In genomic region chr13:75771818-75772217, GRCh38 we compare ENCODE assay signal across 13 cellular contexts.
DNase-seq lines count a peak whose midpoint lies in the region; ATAC-seq and TF ChIP-seq lines count a peak whose summit lies in the region.
"Had no signal": no experiment of that assay in that cellular context is flagged by ENCODE, and none has a peak within 500 bp of the region (broad histone marks: within the 10 kb centered on the region; RNA-seq: fewer than 3 reads in every experiment).

No MANE protein-coding gene starts in this region.

- H3K4me3 ChIP-seq in AG09309 (ENCODE audit: control insufficient read depth, low read depth, low read length) (no peak overlapping the region), mammary epithelial cell (replicated peaks in 1 of 3; ENCODE audit: insufficient read depth in 1 of 3, low read depth in 2 of 3, low read length in 3 of 3) (no peak overlapping the region), lung (no peak overlapping the region), endodermal cell (ENCODE audit: low read length) (no peak overlapping the region)
- H3K4me3 ChIP-seq: sigmoid colon had no signal

- H3K9ac ChIP-seq in mammary epithelial cell (ENCODE audit: insufficient read depth, low read length) = peak overlapping the region; percentile 7
- no peak overlapping the region for H3K9ac ChIP-seq in endodermal cell (ENCODE audit: extremely low read depth, low read length, poor library complexity, severe bottlenecking)

- in situ Hi-C loops in mammary epithelial cell (cut with MboI; ENCODE audit: low sequenced_read_pairs in 2 of 2) = no loop called here

- CTCF ChIA-PET in mammary epithelial cell (lab: Charles Lee; ENCODE audit: low non-redundant PET) = no interaction called here

- H3K4me3 Mint-ChIP-seq in CD14-positive monocyte (no peak overlapping the region), endodermal cell (no peak overlapping the region)

- intact Hi-C loops in mammary epithelial cell (cut with micrococcal nuclease) = loop anchor here (5.0 kb wide), 1 partner anchor 55 kb away; no protein-coding TSS in a partner anchor
- intact Hi-C loops in CD14-positive monocyte (cut with micrococcal nuclease) = no loop called here

- H3K27ac ChIP-seq in mammary epithelial cell (ENCODE audit: insufficient read depth, low read depth, low read length) = peak overlapping the region; percentile 83
- peak overlapping the region in 1 of 2 donors; percentile 45 for H3K27ac ChIP-seq in lung (ENCODE audit: low read depth in 1 of 2, low read length in 1 of 2)
- H3K27ac ChIP-seq in endodermal cell (ENCODE audit: low read depth, low read length) = no peak overlapping the region
- H3K27ac ChIP-seq: sigmoid colon had no signal

- dilution Hi-C loops in mammary epithelial cell (cut with HindIII; ENCODE audit: low sequenced_read_pairs) = no loop called here

- H2AFZ ChIP-seq in mammary epithelial cell (ENCODE audit: low read depth, low read length) = no peak overlapping the region

- H3K36me3 ChIP-seq in mammary epithelial cell (ENCODE audit: insufficient read depth, low read length) (no peaks in the 10 kb centered on the region), lung (ENCODE audit: control insufficient read depth in 2 of 2, insufficient read depth in 2 of 2, low read length in 2 of 2) (no peaks in the 10 kb centered on the region), endodermal cell (ENCODE audit: control insufficient read depth, insufficient read depth, low read length) (no peaks in the 10 kb centered on the region)
- H3K36me3 ChIP-seq: sigmoid colon had no signal

- H3K9me3 Mint-ChIP-seq in CD14-positive monocyte = peaks cover 0 to 6% (median 0%) of the 10 kb centered on the region in 7 donors
- peaks cover 2% of the 10 kb centered on the region for H3K9me3 Mint-ChIP-seq in endodermal cell

- TF ChIP-seq CTCF in AG09309 (IDR thresholded peaks at IDR 0.05; ENCODE audit: control insufficient read depth, insufficient read depth, low read depth, low read length, missing control alignments) (no peak), mammary epithelial cell (conservative IDR thresholded peaks at IDR 0.05 in 1 of 2, IDR thresholded peaks at IDR 0.05 in 1 of 2; ENCODE audit: extremely low read depth in 1 of 2, insufficient read depth in 1 of 2, low read depth in 1 of 2, low read length in 2 of 2) (no peak), lung (IDR thresholded peaks at IDR 0.05; ENCODE audit: control extremely low read depth, extremely low read depth) (no peak), CD14-positive monocyte (IDR thresholded peaks at IDR 0.05) (no peak), endodermal cell (conservative IDR thresholded peaks at IDR 0.05) (no peak)

- no TSS peak for BruUV-seq in mammary epithelial cell (replicated peaks; lab: Mats Ljungman, UMichigan)

- H3K79me2 ChIP-seq in mammary epithelial cell (ENCODE audit: insufficient read depth, low read length) = peaks cover 5% of the 10 kb centered on the region

- DNase-seq in AG09309 (ENCODE audit: low read depth) = peak; percentile 43
- peak; percentile 39 for DNase-seq in HS-27A (ENCODE audit: low read depth)
- DNase-seq in mammary epithelial cell = peak; percentile 83
- DNase-seq in lung (ENCODE audit: low spot score) = no peak
- no peak for DNase-seq in CD14-positive monocyte (ENCODE audit: low spot score)
- no peak for DNase-seq in NCI-H1105 treated with DMSO at 0.1 percent for 48 hours (lab: John Stamatoyannopoulos, UW)
- no peak for DNase-seq in endodermal cell
- DNase-seq in T-helper 1 cell = no peak
- DNase-seq: activated CD4-positive, alpha-beta T cell treated with anti-CD3 and anti-CD28 coated beads, Interleukin-2, amount 50 U/mL, for 48 hours; GOT3; RPMI8226; sigmoid colon had no signal

- H3K27me3 ChIP-seq in mammary epithelial cell (ENCODE audit: insufficient read depth, low read length) (no peaks in the 10 kb centered on the region), lung (ENCODE audit: control insufficient read depth, insufficient read depth) (no peaks in the 10 kb centered on the region), endodermal cell (ENCODE audit: control insufficient read depth, insufficient read depth, low read length, poor library complexity, severe bottlenecking) (no peaks in the 10 kb centered on the region)
- H3K27me3 ChIP-seq: sigmoid colon had no signal

- peak; percentile 69 for ATAC-seq in lung (ENCODE audit: insufficient read depth, low FRiP score)
- ATAC-seq: left lobe of liver had no signal

- H3K4me2 ChIP-seq in mammary epithelial cell (ENCODE audit: insufficient read depth, low read depth, low read length) = peak overlapping the region; percentile 54

- H4K20me1 ChIP-seq in mammary epithelial cell (ENCODE audit: insufficient read depth, low read length) = no peaks in the 10 kb centered on the region

- no peaks in the 10 kb centered on the region for H3K9me3 ChIP-seq in mammary epithelial cell (replicated peaks; ENCODE audit: insufficient read depth, low read length)
- no peaks in the 10 kb centered on the region for H3K9me3 ChIP-seq in lung (ENCODE audit: control insufficient read depth in 2 of 2, insufficient read depth in 1 of 2, low read length in 1 of 2)
- H3K9me3 ChIP-seq in endodermal cell (ENCODE audit: control insufficient read depth, low read length) = no peaks in the 10 kb centered on the region
- H3K9me3 ChIP-seq: sigmoid colon had no signal

- H3K27me3 Mint-ChIP-seq in CD14-positive monocyte (ENCODE audit: low read depth in 3 of 3) (no peaks in the 10 kb centered on the region), endodermal cell (ENCODE audit: insufficient read depth) (no peaks in the 10 kb centered on the region)

- H3K4me1 ChIP-seq in mammary epithelial cell (ENCODE audit: insufficient read depth, low read length) = peaks cover 12% of the 10 kb centered on the region
- peaks cover 0 to 13% of the 10 kb centered on the region in 2 donors for H3K4me1 ChIP-seq in lung (ENCODE audit: control insufficient read depth in 2 of 2, insufficient read depth in 2 of 2, low read length in 2 of 2)
- no peaks in the 10 kb centered on the region for H3K4me1 ChIP-seq in endodermal cell (ENCODE audit: control insufficient read depth, insufficient read depth, low read length)

- no peaks in the 10 kb centered on the region for H3K36me3 Mint-ChIP-seq in CD14-positive monocyte
- no peaks in the 10 kb centered on the region for H3K36me3 Mint-ChIP-seq in endodermal cell (ENCODE audit: low read depth)

- H3K4me1 Mint-ChIP-seq in CD14-positive monocyte (no peaks in the 10 kb centered on the region), endodermal cell (peaks cover 29% of the 10 kb centered on the region)

- H3K27ac Mint-ChIP-seq in CD14-positive monocyte (no peak overlapping the region), endodermal cell (no peak overlapping the region)

Comparison
In these comparisons a context has a peak if more than half of its experiments do, and no peak if none do; other contexts are left out.
1. DNase-seq: peak in AG09309 (single experiment), HS-27A (single experiment) and mammary epithelial cell (single experiment); none in lung (single experiment), CD14-positive monocyte (single experiment), NCI-H1105 treated with DMSO at 0.1 percent for 48 hours (single experiment), endodermal cell (single experiment) and T-helper 1 cell (0 of 5).